In genomic region chr5:76942581-76942980, GRCh38 we compare ENCODE assay signal across 14 cellular contexts. TPM values are rescaled to one million over a fixed set of nuclear protein-coding genes. Genes with fewer than 3 reads are reported as not detected.
DNase-seq lines count a peak whose midpoint lies in the region; TF ChIP-seq lines count a peak whose summit lies in the region.
"Had no signal": no experiment of that assay in that cellular context is flagged by ENCODE, and none has a peak within 500 bp of the region (broad histone marks: within the 10 kb centered on the region; RNA-seq: fewer than 3 reads in every experiment).

No MANE protein-coding gene starts in this region.

- H3K27ac ChIP-seq in caudate nucleus (ENCODE audit: low read depth, low read length) (peak overlapping the region; percentile 8), osteoblast (ENCODE audit: low read depth, low read length) (no peak overlapping the region), A673 (ENCODE audit: low read depth, low read length, poor library complexity, severe bottlenecking) (no peak overlapping the region)
- H3K27ac ChIP-seq: cardiac muscle cell, ovary had no signal

- POLR2A ChIA-PET in A673 (lab: Charles Lee; ENCODE audit: low non-redundant PET), result no interaction called here

- H3K4me2 ChIP-seq in osteoblast (ENCODE audit: insufficient read depth, low read length), result peak overlapping the region; percentile 20

- TF ChIP-seq CTCF in osteoblast (IDR thresholded peaks at IDR 0.05; ENCODE audit: extremely low read depth, low read depth, low read length), result no peak
- TF ChIP-seq CTCF in A673 (conservative IDR thresholded peaks at IDR 0.05; ENCODE audit: low read depth, low read length), result no peak

- H3K27me3 ChIP-seq in osteoblast (ENCODE audit: insufficient read depth, low read length) (no peaks in the 10 kb centered on the region), A673 (replicated peaks; ENCODE audit: insufficient read depth, low read depth, low read length, poor library complexity) (no peaks in the 10 kb centered on the region)
- H3K27me3 ChIP-seq: cardiac muscle cell, ovary had no signal

- no peaks in the 10 kb centered on the region for H4K20me1 ChIP-seq in osteoblast (ENCODE audit: insufficient read depth, low read length)

- H3K79me2 ChIP-seq in osteoblast (ENCODE audit: insufficient read depth, low read length), result no peaks in the 10 kb centered on the region

- BruUV-seq in A673 (replicated peaks; lab: Mats Ljungman, UMichigan), result no TSS peak

- H3K4me3 ChIP-seq in osteoblast (ENCODE audit: insufficient read depth, low read length) (no peak overlapping the region), A673 (ENCODE audit: low read depth, low read length, poor library complexity, severe bottlenecking) (no peak overlapping the region)
- H3K4me3 ChIP-seq: cardiac muscle cell, ovary had no signal

- CTCF ChIA-PET in A673 (lab: Charles Lee), result no interaction called here

- peak; percentile 68 for DNase-seq in DMS 273 treated with DMSO at 0.1 percent for 48 hours (lab: John Stamatoyannopoulos, UW)
- DNase-seq in NCI-H2171 (lab: John Stamatoyannopoulos, UW), result peak; percentile 44
- no peak for DNase-seq in caudate nucleus (lab: John Stamatoyannopoulos, UW)
- DNase-seq in osteoblast (ENCODE audit: insufficient read length, low spot score, missing footprints), result peak; percentile 46
- DNase-seq in MV-4-11 (lab: John Stamatoyannopoulos, UW), result no peak
- DNase-seq in GM19240 (ENCODE audit: insufficient read length, low spot score), result no peak
- DNase-seq in A673 (ENCODE audit: low spot score), result no peak
- DNase-seq in activated T-cell treated with anti-CD3 and anti-CD28 coated beads, Interleukin-2, amount 50 U/mL, for 1 hour, result no peak
- DNase-seq: activated CD4-positive, alpha-beta memory T cell treated with anti-CD3 and anti-CD28 coated beads, Interleukin-2, amount 10 ng/mL, durations not matched to agents 7 days and 5 days; activated gamma-delta T cell; H7; NCI-H446; ovary had no signal

- H3K4me1 ChIP-seq in osteoblast (ENCODE audit: insufficient read depth, low read length) (peaks cover 21% of the 10 kb centered on the region), A673 (ENCODE audit: insufficient read depth, low read length, poor library complexity, severe bottlenecking) (no peaks in the 10 kb centered on the region)

- H2AFZ ChIP-seq in osteoblast (ENCODE audit: low read length), result no peak overlapping the region

- H3K36me3 ChIP-seq in osteoblast (ENCODE audit: insufficient read depth, low read length) (no peaks in the 10 kb centered on the region), A673 (ENCODE audit: insufficient read depth, low read length, poor library complexity, severe bottlenecking) (no peaks in the 10 kb centered on the region)
- H3K36me3 ChIP-seq: cardiac muscle cell, ovary had no signal

- intact Hi-C loops in A673 (cut with micrococcal nuclease; ENCODE audit: unreplicated experiment), result no loop called here

- H3K9me3 ChIP-seq in osteoblast (ENCODE audit: low read depth, low read length) (no peaks in the 10 kb centered on the region), A673 (ENCODE audit: low read depth, low read length, poor library complexity, severe bottlenecking) (no peaks in the 10 kb centered on the region)
- H3K9me3 ChIP-seq: ovary had no signal

RNA-seq across cellular contexts. Expression of gene CRHBP, which starts 10.3 kb away (rescaled TPM):
- under 0.01 TPM in 1 of 2 replicates, not detected in the other for total RNA-seq in osteoblast
- not detected in 2 replicates for total RNA-seq in A673 (2021)

Comparison
In these comparisons a context has a peak if more than half of its experiments do, and no peak if none do; other contexts are left out.
1. DNase-seq: peak in DMS 273 treated with DMSO at 0.1 percent for 48 hours (single experiment), NCI-H2171 (single experiment) and osteoblast (single experiment); none in caudate nucleus (0 of 61), MV-4-11 (single experiment), GM19240 (single experiment), A673 (single experiment) and activated T-cell treated with anti-CD3 and anti-CD28 coated beads, Interleukin-2, amount 50 U/mL, for 1 hour (single experiment).